Comparison of ENCODE assay signal across 8 cellular contexts in genomic region chr2:58428286-58428552, GRCh38.
DNase-seq lines count a peak whose midpoint lies in the region; TF ChIP-seq lines count a peak whose summit lies in the region.

No MANE protein-coding gene starts in this region.

- H3K27me3 ChIP-seq in HAP-1 (ENCODE audit: low read depth) (0 out of 2 replicates have a peak, but pooled peaks cover 5% of the 10 kb centered on the region), ectodermal cell (ENCODE audit: control insufficient read depth, insufficient read depth, low read length, poor library complexity, severe bottlenecking) (no peaks in the 10 kb centered on the region), ovary (no peaks in the 10 kb centered on the region)
- H3K27me3 ChIP-seq in CD8-positive, alpha-beta memory T cell (ENCODE audit: insufficient read depth, low read length, poor library complexity, severe bottlenecking), result peaks cover 7% of the 10 kb centered on the region

- WGBS in ectodermal cell, 2 experiments, result 0 to 1% methylated on average over 31 to 35 of the region's 37 CpGs
- WGBS in ovary, 3 donors, result 0 to 1% (median 0%) methylated on average over 32 to 37 of the region's 37 CpGs

- peak; percentile 20 for DNase-seq in DMS53 treated with DMSO at 0.1 percent for 48 hours (lab: John Stamatoyannopoulos, UW; ENCODE audit: unreplicated experiment)
- DNase-seq in HAP-1 (ENCODE audit: low spot score in 2 of 2), result peak; percentile 42 to 57
- DNase-seq in NCI-H748 treated with DMSO at 0.1 percent for 48 hours (lab: John Stamatoyannopoulos, UW), result peak; percentile 9
- DNase-seq in ovary, result no peak
- DNase-seq in midbrain (lab: John Stamatoyannopoulos, UW), result no peak
- DNase-seq in CD8-positive, alpha-beta memory T cell, result no peak
- no peak for DNase-seq in activated CD4-positive, alpha-beta T cell treated with anti-CD3 and anti-CD28 coated beads, Interleukin-2, amount 50 U/mL, for 48 hours

- in situ Hi-C loops in HAP-1 (cut with MboI; ENCODE audit: low sequenced_read_pairs), result no loop called here

- peaks cover 15 to 46% of the 10 kb centered on the region in 2 donors for H3K27me3 Mint-ChIP-seq in CD8-positive, alpha-beta memory T cell

- no peak for TF ChIP-seq POLR2A in ovary (IDR thresholded peaks at IDR 0.05)

- H3K4me1 ChIP-seq in HAP-1, result peaks cover 6% of the 10 kb centered on the region; the same call in 1 of the 2 replicates
- no peaks in the 10 kb centered on the region for H3K4me1 ChIP-seq in ectodermal cell (ENCODE audit: control insufficient read depth, insufficient read depth, low read length)
- H3K4me1 ChIP-seq in ovary (ENCODE audit: insufficient read depth), result no peaks in the 10 kb centered on the region
- no peaks in the 10 kb centered on the region for H3K4me1 ChIP-seq in CD8-positive, alpha-beta memory T cell (ENCODE audit: insufficient read depth, low read length)

- H3K9me3 Mint-ChIP-seq in CD8-positive, alpha-beta memory T cell, result peaks cover 0 to 4% (median 0%) of the 10 kb centered on the region in 5 donors

- peak overlapping the region in 1 of 7 donors; percentile 43 for H3K4me3 Mint-ChIP-seq in CD8-positive, alpha-beta memory T cell

- no peak for TF ChIP-seq CTCF in ovary (IDR thresholded peaks at IDR 0.05)

- H3K27ac ChIP-seq in ectodermal cell (ENCODE audit: insufficient read depth, low read depth, low read length, poor library complexity, severe bottlenecking) (peak overlapping the region; percentile 90), ovary (peak overlapping the region; percentile 47 to 65)
- no peak overlapping the region for H3K27ac ChIP-seq in CD8-positive, alpha-beta memory T cell (ENCODE audit: low read depth, low read length)

- H3K36me3 ChIP-seq in HAP-1 (replicated peaks), result no peaks in the 10 kb centered on the region
- no peaks in the 10 kb centered on the region for H3K36me3 ChIP-seq in ectodermal cell (ENCODE audit: control insufficient read depth, insufficient read depth, low read length)
- H3K36me3 ChIP-seq in ovary, result no peaks in the 10 kb centered on the region
- H3K36me3 ChIP-seq in CD8-positive, alpha-beta memory T cell (ENCODE audit: insufficient read depth, low read length), result no peaks in the 10 kb centered on the region

- POLR2A ChIA-PET in CD8-positive, alpha-beta memory T cell (lab: Charles Lee), result no interaction called here

- no peaks in the 10 kb centered on the region for H3K9me3 ChIP-seq in HAP-1
- no peaks in the 10 kb centered on the region for H3K9me3 ChIP-seq in ectodermal cell (ENCODE audit: control insufficient read depth, low read length)
- H3K9me3 ChIP-seq in ovary, result no peaks in the 10 kb centered on the region
- H3K9me3 ChIP-seq in CD8-positive, alpha-beta memory T cell (ENCODE audit: low read length), result no peaks in the 10 kb centered on the region

- CTCF ChIA-PET in CD8-positive, alpha-beta memory T cell (lab: Charles Lee), result no interaction called here

- intact Hi-C loops in ovary (cut with DNase I), result no loop called here

- TF ChIP-seq EP300 in ovary (IDR thresholded peaks at IDR 0.05), result no peak

- H3K4me1 Mint-ChIP-seq in CD8-positive, alpha-beta memory T cell, result peaks cover 6 to 20% (median 6%) of the 10 kb centered on the region in 3 donors

- peak overlapping the region; percentile 47 for H3K4me3 ChIP-seq in HAP-1
- H3K4me3 ChIP-seq in ectodermal cell (ENCODE audit: insufficient read depth, low read depth, low read length), result peak overlapping the region; percentile 51
- peak overlapping the region; percentile 44 for H3K4me3 ChIP-seq in ovary
- H3K4me3 ChIP-seq in CD8-positive, alpha-beta memory T cell (ENCODE audit: low read length), result no peak overlapping the region

- H3K36me3 Mint-ChIP-seq in CD8-positive, alpha-beta memory T cell, result no peaks in the 10 kb centered on the region

- H3K27ac Mint-ChIP-seq in CD8-positive, alpha-beta memory T cell, result no peak overlapping the region

Comparison
In these comparisons a context has a peak if more than half of its experiments do, and no peak if none do; other contexts are left out.
1. DNase-seq: peak in DMS53 treated with DMSO at 0.1 percent for 48 hours (single experiment), HAP-1 (2 of 2) and NCI-H748 treated with DMSO at 0.1 percent for 48 hours (single experiment); none in ovary (0 of 5), midbrain (single experiment), CD8-positive, alpha-beta memory T cell (0 of 5) and activated CD4-positive, alpha-beta T cell treated with anti-CD3 and anti-CD28 coated beads, Interleukin-2, amount 50 U/mL, for 48 hours (0 of 2).